18 cellular contexts compared by ENCODE assay signal in genomic region chr15:25372298-25372697, GRCh38.
DNase-seq lines count a peak whose midpoint lies in the region; ATAC-seq, FAIRE-seq and TF ChIP-seq lines count a peak whose summit lies in the region.
"Had no signal": no experiment of that assay in that cellular context is flagged by ENCODE, and none has a peak within 500 bp of the region (broad histone marks: within the 10 kb centered on the region; RNA-seq: fewer than 3 reads in every experiment).

No MANE protein-coding gene starts in this region.

- no peak for FAIRE-seq in RCC 7860 (lab: Jason Lieb, UNC)
- FAIRE-seq: frontal cortex had no signal

- H3K4me3 ChIP-seq in cardiac fibroblast (replicated peaks in 1 of 2; ENCODE audit: low read depth in 2 of 2, low read length in 2 of 2) (no peak overlapping the region), left lung (no peak overlapping the region)
- H3K4me3 ChIP-seq: lung had no signal

- TF ChIP-seq CTCF in AG09319 (IDR thresholded peaks at IDR 0.05; ENCODE audit: low read depth, low read length) (no peak), cardiac fibroblast (IDR thresholded peaks at IDR 0.05; ENCODE audit: low read depth, low read length) (no peak), left lung (IDR thresholded peaks at IDR 0.05) (no peak)

- peak; percentile 58 for ATAC-seq in left lung
- ATAC-seq: natural killer cell treated with Interleukin-12 subunit alpha and Interleukin-12 subunit beta and Interleukin-15 and Interleukin-18, amount 100 ng/mL, for 72 hours had no signal

- peaks cover 0 to 49% of the 10 kb centered on the region in 2 donors for H3K36me3 ChIP-seq in left lung

- H3K27ac ChIP-seq in left lung: no peak overlapping the region

- no peaks in the 10 kb centered on the region for H3K27me3 ChIP-seq in left lung

- DNase-seq in AG09319 (ENCODE audit: extremely low read depth, low read depth): peak; percentile 14
- DNase-seq in M059J (ENCODE audit: low read depth): peak; percentile 31
- peak; percentile 65 to 71 for DNase-seq in cardiac fibroblast (ENCODE audit: low read depth in 2 of 2)
- DNase-seq in left lung: no peak
- DNase-seq in putamen (ENCODE audit: low spot score): no peak
- DNase-seq in RCC 7860 (ENCODE audit: low spot score): no peak
- DNase-seq in HuH-7.5 (ENCODE audit: low spot score): no peak
- no peak for DNase-seq in Kasumi-1 (lab: John Stamatoyannopoulos, UW)
- DNase-seq: activated CD4-positive, alpha-beta T cell treated with anti-CD3 and anti-CD28 coated beads, Interleukin-2, amount 50 U/mL, for 4 hours; activated T-cell treated with anti-CD3 and anti-CD28 coated beads, Interleukin-2, amount 50 U/mL, for 72 hours; NCI-H1105; SHP77 treated with DMSO at 0.1 percent for 48 hours; stimulated activated CD4-positive, alpha-beta T cell treated with anti-CD3 and anti-CD28 coated beads, Interleukin-4, amount 100 ng/mL, for 24 hours; T1000; trophoblast cell had no signal

- no peaks in the 10 kb centered on the region for H3K9me3 ChIP-seq in left lung

- peaks cover 0 to 7% of the 10 kb centered on the region in 2 donors for H3K4me1 ChIP-seq in left lung

- intact Hi-C loops in left lung (cut with DNase I): no loop called here

Comparison
In these comparisons a context has a peak if more than half of its experiments do, and no peak if none do; other contexts are left out.
1. DNase-seq: peak in AG09319 (single experiment), M059J (single experiment) and cardiac fibroblast (2 of 2); none in left lung (0 of 2), putamen (single experiment), RCC 7860 (single experiment), HuH-7.5 (single experiment) and Kasumi-1 (0 of 2).